Comparison of ENCODE assay signal across 10 cellular contexts in genomic region chr16:30473231-30474061, GRCh38. TPM values are rescaled to one million over a fixed set of nuclear protein-coding genes. Genes with fewer than 3 reads are reported as not detected.
A peak's percentile ranks its signal among the peaks of the same experiment; 100 is the strongest.
DNase-seq lines count a peak whose midpoint lies in the region; FAIRE-seq and TF ChIP-seq lines count a peak whose summit lies in the region.
"Had no signal": no experiment of that assay in that cellular context is flagged by ENCODE, and none has a peak within 500 bp of the region (broad histone marks: within the 10 kb centered on the region; RNA-seq: fewer than 3 reads in every experiment).

No MANE protein-coding gene starts in this region.

- no peak overlapping the region for H3K14ac ChIP-seq in trophoblast cell (ENCODE audit: low read length)

- H3K18ac ChIP-seq in trophoblast cell (ENCODE audit: low read length) = no peak overlapping the region

- no peak overlapping the region for H2BK5ac ChIP-seq in trophoblast cell (ENCODE audit: low read depth, low read length, poor library complexity)

- no peak for TF ChIP-seq POLR2A in Peyer's patch (IDR thresholded peaks at IDR 0.05)

- 62 to 82% (median 62%) methylated on average over 18 of the region's 18 CpGs for WGBS in small intestine, 3 donors
- no CpG with 5 or more reads among the region's 18 CpGs for WGBS in trophoblast cell (ENCODE audit: extremely low coverage, insufficient coverage, insufficient read length)

- in situ Hi-C loops in HAP-1 (cut with MboI; ENCODE audit: low sequenced_read_pairs) = no loop called here

- no peak overlapping the region for H2AK5ac ChIP-seq in trophoblast cell (ENCODE audit: low read length)

- H3K27me3 ChIP-seq in Peyer's patch (no peaks in the 10 kb centered on the region), small intestine (ENCODE audit: control insufficient read depth in 2 of 2, insufficient read depth in 2 of 2, low read length in 2 of 2) (no peaks in the 10 kb centered on the region), HAP-1 (ENCODE audit: low read depth) (no peaks in the 10 kb centered on the region), trophoblast cell (ENCODE audit: insufficient read depth, low read length) (no peaks in the 10 kb centered on the region)

- no peak overlapping the region for H3K4me2 ChIP-seq in trophoblast cell (ENCODE audit: low read length)

- H4K91ac ChIP-seq in trophoblast cell (ENCODE audit: low read depth, low read length) = no peak overlapping the region

- H2AFZ ChIP-seq in trophoblast cell (ENCODE audit: insufficient read depth, low read length, poor library complexity) = no peak overlapping the region

- intact Hi-C loops in posterior vena cava (cut with DNase I) = no loop called here

- H3K9ac ChIP-seq in trophoblast cell (ENCODE audit: low read length) = no peak overlapping the region

- no peak overlapping the region for H2BK12ac ChIP-seq in trophoblast cell (ENCODE audit: low read length)

- H3K23ac ChIP-seq in trophoblast cell (ENCODE audit: low read length) = no peak overlapping the region

- no peaks in the 10 kb centered on the region for H3K79me2 ChIP-seq in trophoblast cell (ENCODE audit: control insufficient read depth, insufficient read depth, low read length, poor library complexity)

- no peak overlapping the region for H2BK120ac ChIP-seq in trophoblast cell (ENCODE audit: insufficient read depth, low read length, poor library complexity)

- H4K12ac ChIP-seq in trophoblast cell (ENCODE audit: low read depth, low read length) = no peak overlapping the region

- H3K27ac ChIP-seq in Peyer's patch (peak overlapping the region; percentile 38 to 86 (median 67)), small intestine (ENCODE audit: low read depth in 1 of 2, low read length in 1 of 2) (peak overlapping the region; percentile 13 to 70), trophoblast cell (ENCODE audit: low read depth, low read length) (no peak overlapping the region)

- no peaks in the 10 kb centered on the region for H3K9me3 ChIP-seq in Peyer's patch
- H3K9me3 ChIP-seq in small intestine (ENCODE audit: control insufficient read depth, low read depth) = no peaks in the 10 kb centered on the region
- no peaks in the 10 kb centered on the region for H3K9me3 ChIP-seq in HAP-1
- no peaks in the 10 kb centered on the region for H3K9me3 ChIP-seq in trophoblast cell (ENCODE audit: insufficient read depth, low read depth, low read length)

- no peaks in the 10 kb centered on the region for H3K36me3 ChIP-seq in Peyer's patch
- no peaks in the 10 kb centered on the region for H3K36me3 ChIP-seq in small intestine (ENCODE audit: control insufficient read depth in 2 of 2, insufficient read depth in 2 of 2, low read length in 2 of 2)
- no peaks in the 10 kb centered on the region for H3K36me3 ChIP-seq in HAP-1 (replicated peaks)
- H3K36me3 ChIP-seq in trophoblast cell (ENCODE audit: control insufficient read depth in 1 of 2, insufficient read depth in 2 of 2, low read length in 2 of 2) = no peaks in the 10 kb centered on the region

- H3K4me3 ChIP-seq in Peyer's patch (peak overlapping the region; percentile 22 to 44 (median 42)), small intestine (ENCODE audit: low read depth in 1 of 2, low read length in 2 of 2) (peak overlapping the region; percentile 38 to 49), HAP-1 (no peak overlapping the region), trophoblast cell (ENCODE audit: low read depth, low read length) (no peak overlapping the region)

- DNase-seq in GDM1 (lab: John Stamatoyannopoulos, UW) = peak; percentile 21
- DNase-seq in Peyer's patch = peak in 2 of 3 donors; percentile 59 to 68
- DNase-seq in activated gamma-delta T cell treated with anti-CD3 and anti-CD28 coated beads, Interleukin-2, amount 50 U/mL, for 16 hours (ENCODE audit: low read depth) = peak; percentile 57
- no peak for DNase-seq in small intestine
- no peak for DNase-seq in HAP-1 (ENCODE audit: low spot score in 2 of 2)
- DNase-seq in HPDE6-E6E7 (ENCODE audit: extremely low spot score) = no peak
- DNase-seq in trophoblast cell = no peak
- no peak for DNase-seq in posterior vena cava (ENCODE audit: low spot score)

- TF ChIP-seq CTCF in Peyer's patch (IDR thresholded peaks at IDR 0.05) = no peak

- no peak overlapping the region for H3K4ac ChIP-seq in trophoblast cell (ENCODE audit: low read depth, low read length)

- no peak overlapping the region for H4K8ac ChIP-seq in trophoblast cell (ENCODE audit: low read depth, low read length)

- H3K79me1 ChIP-seq in trophoblast cell (ENCODE audit: low read length) = no peaks in the 10 kb centered on the region

- H3K4me1 ChIP-seq in Peyer's patch = peaks cover 0 to 11% (median 3%) of the 10 kb centered on the region in 4 donors
- no peaks in the 10 kb centered on the region for H3K4me1 ChIP-seq in small intestine (ENCODE audit: control insufficient read depth in 2 of 2, insufficient read depth in 1 of 2, low read depth in 1 of 2, low read length in 1 of 2)
- no peaks in the 10 kb centered on the region for H3K4me1 ChIP-seq in HAP-1
- no peaks in the 10 kb centered on the region for H3K4me1 ChIP-seq in trophoblast cell (ENCODE audit: control insufficient read depth in 1 of 2, insufficient read depth in 2 of 2, low read length in 2 of 2)

- no peak for FAIRE-seq in small intestine (lab: Jason Lieb, UNC)

RNA-seq across cellular contexts. Expression of gene ITGAL, which starts 0.9 kb away (rescaled TPM):
- total RNA-seq in Peyer's patch = 10 to 100 TPM in 3 of 4 donors, 1 to 10 TPM in 1; 4.3 to 52.0 (median 13.0) TPM
- 1 to 10 TPM; 1.1 to 2.8 (median 2.4) TPM for polyA plus RNA-seq in small intestine
- polyA plus RNA-seq in trophoblast cell (2013) = 0.10 TPM in 1 of 2 replicates, not detected in the other
- total RNA-seq in posterior vena cava = 1 to 10 TPM; 4.6 to 8.5 TPM
- total RNA-seq: M059J, pulmonary artery endothelial cell had no signal

RNA-seq across cellular contexts. Expression of gene SEPHS2, which starts 27.8 kb away (rescaled TPM):
- total RNA-seq in Peyer's patch (100 to 1,000 TPM in 2 of 4 donors, 10 to 100 TPM in 2; 47.9 to 130 (median 106) TPM), posterior vena cava (10 to 100 TPM; 31.5 to 32.5 TPM)
- polyA plus RNA-seq in small intestine = 100 to 1,000 TPM in 2 of 3 donors, 10 to 100 TPM in 1; 76.9 to 349 (median 231) TPM
- polyA plus RNA-seq in trophoblast cell (2013) = 20.8 and 21.8 TPM in 2 replicates

RNA-seq across cellular contexts. Expression of gene DCTPP1, which starts 43.6 kb away (rescaled TPM):
- 10 to 100 TPM; 20.7 to 33.3 (median 27.6) TPM for total RNA-seq in Peyer's patch
- polyA plus RNA-seq in small intestine = 100 to 1,000 TPM in 1 of 3 donors, 10 to 100 TPM in 2; 58.4 to 116 (median 59.5) TPM
- 20.1 and 21.1 TPM in 2 replicates for polyA plus RNA-seq in trophoblast cell (2013)
- total RNA-seq in posterior vena cava = 10 to 100 TPM; 15.2 to 20.1 TPM

RNA-seq across cellular contexts. Expression of gene ZNF768, which starts 52.9 kb away (rescaled TPM):
- 10 to 100 TPM; 19.8 to 64.8 (median 54.1) TPM for total RNA-seq in Peyer's patch
- 10 to 100 TPM; 42.7 to 71.6 (median 48.9) TPM for polyA plus RNA-seq in small intestine
- 21.5 and 22.4 TPM in 2 replicates for polyA plus RNA-seq in trophoblast cell (2013)
- total RNA-seq in posterior vena cava = 10 to 100 TPM; 21.9 to 27.3 TPM

Comparison
In these comparisons a context has a peak if more than half of its experiments do, and no peak if none do; other contexts are left out.
1. DNase-seq: peak in GDM1 (single experiment), Peyer's patch (2 of 3) and activated gamma-delta T cell treated with anti-CD3 and anti-CD28 coated beads, Interleukin-2, amount 50 U/mL, for 16 hours (single experiment); none in small intestine (single experiment), HAP-1 (0 of 2), HPDE6-E6E7 (single experiment), trophoblast cell (0 of 2) and posterior vena cava (single experiment).
2. H3K4me3 ChIP-seq: peak in Peyer's patch (4 of 4) and small intestine (2 of 2); none in HAP-1 (single experiment) and trophoblast cell (single experiment).